ENCODE assay signal across 16 cellular contexts in genomic region chrX:72216973-72217372, GRCh38. TPM values are rescaled to one million over a fixed set of nuclear protein-coding genes. Genes with fewer than 3 reads are reported as not detected.
A peak's percentile ranks its signal among the peaks of the same experiment; 100 is the strongest.
DNase-seq lines count a peak whose midpoint lies in the region; ATAC-seq, FAIRE-seq and TF ChIP-seq lines count a peak whose summit lies in the region.
"Had no signal": no experiment of that assay in that cellular context is flagged by ENCODE, and none has a peak within 500 bp of the region (broad histone marks: within the 10 kb centered on the region; RNA-seq: fewer than 3 reads in every experiment).

No MANE protein-coding gene starts in this region.

- no peaks in the 10 kb centered on the region for H3K27me3 ChIP-seq in right lobe of liver
- no peaks in the 10 kb centered on the region for H3K27me3 ChIP-seq in HepG2 (ENCODE audit: control insufficient read depth in 1 of 2, insufficient read depth in 2 of 2, low read length in 2 of 2)
- H3K27me3 ChIP-seq in Caco-2 (replicated peaks; ENCODE audit: control insufficient read depth, insufficient read depth, low read length) = no peaks in the 10 kb centered on the region

- TF ChIP-seq RAD21 in HepG2 (CRISPR knock-in tag; IDR thresholded peaks at IDR 0.05) = no peak

- H3K9ac ChIP-seq in HepG2 (ENCODE audit: insufficient read depth, low read depth, low read length) = no peak overlapping the region
- H3K9ac ChIP-seq: GM23248 had no signal

- H3K4me3 ChIP-seq in right lobe of liver (no peak overlapping the region), HepG2 (replicated peaks in 1 of 3; ENCODE audit: insufficient read depth in 1 of 3, low read depth in 2 of 3, low read length in 3 of 3) (no peak overlapping the region), choroid plexus epithelial cell (ENCODE audit: low read depth, low read length) (no peak overlapping the region), Caco-2 (ENCODE audit: low read depth, low read length) (no peak overlapping the region)
- H3K4me3 ChIP-seq: BLaER1 treated with 17β-estradiol and CSF1 and Interleukin-3, amounts not matched to agents 10 nM and 100 nM; GM23248 had no signal

- no peaks in the 10 kb centered on the region for H4K20me1 ChIP-seq in HepG2 (ENCODE audit: insufficient read depth, low read length)

- in situ Hi-C loops in HepG2 (cut with HindIII; ENCODE audit: extremely low pct_ligation_motif_present, low pct_unique_long_range_greater_than_20kb) = no loop called here

- no peak for DNase-seq in right lobe of liver
- no peak for DNase-seq in HepG2 (ENCODE audit: low spot score)
- peak; percentile 10 for DNase-seq in choroid plexus epithelial cell (ENCODE audit: low read depth)
- no peak for DNase-seq in left lobe of liver (ENCODE audit: low spot score)
- DNase-seq in Caco-2 = no peak
- no peak for DNase-seq in activated T-cell treated with anti-CD3 and anti-CD28 coated beads, Interleukin-2, amount 50 U/mL, for 24 hours
- DNase-seq: 8988T; ACHN; Calu3; CD4-positive, CD25-positive, alpha-beta regulatory T cell; DMS 273 treated with DMSO at 0.1 percent for 48 hours; GM23248 had no signal

- H2AFZ ChIP-seq in HepG2 (ENCODE audit: low read length) = no peak overlapping the region
- H2AFZ ChIP-seq: GM23248 had no signal

- CTCF ChIA-PET in HepG2 (lab: Yijun Ruan, JAX; ENCODE audit: low intra/inter-chr PET ratio, low total read pairs) (no interaction called here), Caco-2 (lab: Charles Lee) (no interaction called here)

- intact Hi-C loops in right lobe of liver (cut with DNase I) (no loop called here), HepG2 (cut with micrococcal nuclease; ENCODE audit: unreplicated experiment) (no loop called here), Caco-2 (cut with micrococcal nuclease; ENCODE audit: unreplicated experiment) (no loop called here)

- 50% methylated on average over 1 of the region's 1 CpG for WGBS in right lobe of liver (ENCODE audit: insufficient coverage, low coverage, low lambda C conversion rate, missing lambda C conversion rate)
- WGBS in HepG2 (ENCODE audit: low lambda C conversion rate) = 100% methylated on average over 1 of the region's 1 CpG

- ATAC-seq in right lobe of liver (peak; percentile 59 to 87 (median 64)), HepG2 (no peak), left lobe of liver (peak; percentile 65), HG03571 (IDR thresholded peaks at IDR 0.05; ENCODE audit: unreplicated experiment) (no peak)
- ATAC-seq: HCT116 had no signal

- peaks cover 8% of the 10 kb centered on the region for H3K4me1 Mint-ChIP-seq in Caco-2 (ENCODE audit: low read depth, unreplicated experiment)
- no peaks in the 10 kb centered on the region for H3K4me1 Mint-ChIP-seq in activated T-cell treated with anti-CD3 and anti-CD28 coated beads, Interleukin-2, amount 50 U/mL, for 24 hours (ENCODE audit: low read depth)

- no peaks in the 10 kb centered on the region for H3K9me3 ChIP-seq in right lobe of liver
- no peaks in the 10 kb centered on the region for H3K9me3 ChIP-seq in HepG2 (ENCODE audit: low read length)
- H3K9me3 ChIP-seq in Caco-2 = no peaks in the 10 kb centered on the region

- H3K9me3 Mint-ChIP-seq in Caco-2 (ENCODE audit: unreplicated experiment) = peaks cover 11% of the 10 kb centered on the region
- H3K9me3 Mint-ChIP-seq in activated T-cell treated with anti-CD3 and anti-CD28 coated beads, Interleukin-2, amount 50 U/mL, for 24 hours = no peaks in the 10 kb centered on the region
- H3K9me3 Mint-ChIP-seq: CD4-positive, CD25-positive, alpha-beta regulatory T cell had no signal

- H3K27ac ChIP-seq in right lobe of liver (no peak overlapping the region), HepG2 (ENCODE audit: extremely low read length, insufficient read depth, low read length) (no peak overlapping the region)
- H3K27ac ChIP-seq: BLaER1 treated with 17β-estradiol and CSF1 and Interleukin-3, amounts not matched to agents 10 nM and 100 nM; GM23248 had no signal

- POLR2A ChIA-PET in HepG2 (lab: Yijun Ruan, JAX) = no interaction called here
- POLR2A ChIA-PET in Caco-2 (lab: Charles Lee) = interaction anchor here (0.6 kb wide), 1 partner anchor 35 kb away, joined by 5 read pairs; the partner anchor contains the start of gene PIN4

- no peak for FAIRE-seq in HepG2 (lab: Jason Lieb, UNC)
- FAIRE-seq: H54 had no signal

- H3K79me2 ChIP-seq in HepG2 (ENCODE audit: insufficient read depth, low read length) = no peaks in the 10 kb centered on the region

- no peak overlapping the region for H3K4me3 Mint-ChIP-seq in Caco-2 (ENCODE audit: unreplicated experiment)
- H3K4me3 Mint-ChIP-seq in activated T-cell treated with anti-CD3 and anti-CD28 coated beads, Interleukin-2, amount 50 U/mL, for 24 hours = no peak overlapping the region
- H3K4me3 Mint-ChIP-seq: CD4-positive, CD25-positive, alpha-beta regulatory T cell had no signal

- no peak overlapping the region for H3K27ac Mint-ChIP-seq in Caco-2 (ENCODE audit: unreplicated experiment)
- no peak overlapping the region for H3K27ac Mint-ChIP-seq in activated T-cell treated with anti-CD3 and anti-CD28 coated beads, Interleukin-2, amount 50 U/mL, for 24 hours
- H3K27ac Mint-ChIP-seq: CD4-positive, CD25-positive, alpha-beta regulatory T cell had no signal

- TF ChIP-seq POLR2A in right lobe of liver (IDR thresholded peaks at IDR 0.05) (no peak), HepG2 (IDR thresholded peaks at IDR 0.05; ENCODE audit: insufficient read depth in 1 of 2, low read depth in 2 of 2, low read length in 2 of 2) (no peak)

- peaks cover 6% of the 10 kb centered on the region for H3K36me3 Mint-ChIP-seq in Caco-2 (ENCODE audit: insufficient read depth, unreplicated experiment)
- H3K36me3 Mint-ChIP-seq in activated T-cell treated with anti-CD3 and anti-CD28 coated beads, Interleukin-2, amount 50 U/mL, for 24 hours (ENCODE audit: low read depth) = no peaks in the 10 kb centered on the region

- no peaks in the 10 kb centered on the region for H3K27me3 Mint-ChIP-seq in Caco-2 (ENCODE audit: insufficient read depth, unreplicated experiment)
- H3K27me3 Mint-ChIP-seq in activated T-cell treated with anti-CD3 and anti-CD28 coated beads, Interleukin-2, amount 50 U/mL, for 24 hours = peaks cover 2% of the 10 kb centered on the region
- H3K27me3 Mint-ChIP-seq: CD4-positive, CD25-positive, alpha-beta regulatory T cell had no signal

- H3K4me1 ChIP-seq in right lobe of liver (no peaks in the 10 kb centered on the region), HepG2 (ENCODE audit: insufficient read depth, low read length) (0 out of 2 replicates have a peak, but pooled peaks cover 7% of the 10 kb centered on the region), Caco-2 (no peaks in the 10 kb centered on the region)

- no peak for TF ChIP-seq CTCF in right lobe of liver (IDR thresholded peaks at IDR 0.05)
- no peak for TF ChIP-seq CTCF in HepG2 (CRISPR knock-in tag; IDR thresholded peaks at IDR 0.05)
- TF ChIP-seq CTCF in choroid plexus epithelial cell (conservative IDR thresholded peaks at IDR 0.05; ENCODE audit: low read depth, low read length) = no peak
- no peak for TF ChIP-seq CTCF in Caco-2 (IDR thresholded peaks at IDR 0.05; ENCODE audit: insufficient read depth in 1 of 2, low read depth in 1 of 2, low read length in 1 of 2, severe bottlenecking in 1 of 2, unreplicated experiment in 1 of 2)

- no peak overlapping the region for H3K4me2 ChIP-seq in HepG2 (ENCODE audit: low read depth, low read length)

- TF ChIP-seq EP300 in HepG2 (IDR thresholded peaks at IDR 0.05; ENCODE audit: low read depth in 2 of 2, low read length in 2 of 2) (no peak), HepG2 (CRISPR knock-in tag; IDR thresholded peaks at IDR 0.05; ENCODE audit: borderline replicate concordance) (no peak)

- BruUV-seq in HepG2 (replicated peaks; lab: Mats Ljungman, UMichigan) (no TSS peak), Caco-2 (replicated peaks; lab: Mats Ljungman, UMichigan) (no TSS peak)

- no peaks in the 10 kb centered on the region for H3K36me3 ChIP-seq in right lobe of liver
- no peaks in the 10 kb centered on the region; a peak in 1 of 5 replicates for H3K36me3 ChIP-seq in HepG2 (replicated peaks in 1 of 2; ENCODE audit: control insufficient read depth in 1 of 2, insufficient read depth in 2 of 2, low read length in 2 of 2)
- no peaks in the 10 kb centered on the region for H3K36me3 ChIP-seq in Caco-2 (ENCODE audit: control insufficient read depth, insufficient read depth, low read length)

RNA-seq across cellular contexts. Expression of gene ERCC6L, which starts 21.9 kb away (rescaled TPM):
- total RNA-seq in right lobe of liver (under 1 TPM in 4 of 6 experiments, not detected in 2; 0.09 to 0.62 (median 0.30) TPM), HepG2 (2016; rRNA removed; fragmentation: Illumina TruSeq; extraction: Trizol) (9.5 and 15.6 TPM in 2 replicates), left lobe of liver (0.08 TPM), Caco-2 (2022) (9.7 and 10.2 TPM in 2 replicates)
- total RNA-seq in HepG2 (2016; cell fraction: cytosol; rRNA removed; fragmentation: Illumina TruSeq; extraction: Trizol; ENCODE audit: low read depth) = 0.51 and 0.53 TPM in 2 replicates
- 8.9 and 15.0 TPM in 2 replicates for total RNA-seq in HepG2 (2016; cell fraction: insoluble cytoplasmic fraction; rRNA removed; fragmentation: Illumina TruSeq; extraction: Trizol)
- 2.8 and 3.0 TPM in 2 replicates for total RNA-seq in HepG2 (2016; cell fraction: membrane; rRNA removed; fragmentation: Illumina TruSeq; extraction: Trizol)
- 6.5 and 7.0 TPM in 2 replicates for total RNA-seq in HepG2 (2016; cell fraction: nucleus; rRNA removed; fragmentation: Illumina TruSeq; extraction: Trizol)
- 0.47 and 0.86 TPM in 2 replicates for polyA plus RNA-seq in HepG2 (2011; rRNA removed)
- 0.35 and 0.44 TPM in 2 replicates for polyA plus RNA-seq in HepG2 (2011; cell fraction: cytosol; rRNA removed)
- 0.31 and 0.34 TPM in 2 replicates for polyA plus RNA-seq in HepG2 (2011; cell fraction: nucleus; rRNA removed)
- polyA plus RNA-seq in HepG2 (2012) = 0.69 and 2.0 TPM in 2 replicates
- polyA plus RNA-seq in HepG2 (2016; cell fraction: cytosol; fragmentation: Illumina TruSeq; extraction: Trizol; ENCODE audit: low read depth) = 0.15 and 0.16 TPM in 2 replicates
- 9.3 and 9.9 TPM in 2 replicates for polyA plus RNA-seq in HepG2 (2016; cell fraction: insoluble cytoplasmic fraction; fragmentation: Illumina TruSeq; extraction: Trizol; ENCODE audit: low read depth)
- 0.56 and 0.79 TPM in 2 replicates for polyA plus RNA-seq in HepG2 (2016; cell fraction: membrane; fragmentation: Illumina TruSeq; extraction: Trizol; ENCODE audit: low read depth)
- 5.2 and 5.3 TPM in 2 replicates for polyA plus RNA-seq in HepG2 (2016; cell fraction: nucleus; fragmentation: Illumina TruSeq; extraction: Trizol; ENCODE audit: insufficient read depth, low read depth)
- polyA minus RNA-seq in HepG2 (2011; rRNA and poly(A)+ RNA removed; ENCODE audit: low replicate concordance) = 0.68 and 2.3 TPM in 2 replicates
- polyA minus RNA-seq in HepG2 (2011; cell fraction: cytosol; rRNA and poly(A)+ RNA removed) = 1.1 and 1.7 TPM in 2 replicates
- polyA minus RNA-seq in HepG2 (2011; cell fraction: nucleus; rRNA and poly(A)+ RNA removed) = 2.2 TPM in 2 replicates

RNA-seq across cellular contexts. Expression of gene PIN4, which starts 35.4 kb away (rescaled TPM):
- total RNA-seq in right lobe of liver (1 to 10 TPM; 6.1 to 9.3 (median 8.1) TPM), HepG2 (2016; rRNA removed; fragmentation: Illumina TruSeq; extraction: Trizol) (29.5 and 43.2 TPM in 2 replicates), left lobe of liver (7.3 TPM), Caco-2 (2022) (11.7 and 12.2 TPM in 2 replicates)
- 10.7 and 11.2 TPM in 2 replicates for total RNA-seq in HepG2 (2016; cell fraction: cytosol; rRNA removed; fragmentation: Illumina TruSeq; extraction: Trizol; ENCODE audit: low read depth)
- 30.4 and 46.3 TPM in 2 replicates for total RNA-seq in HepG2 (2016; cell fraction: insoluble cytoplasmic fraction; rRNA removed; fragmentation: Illumina TruSeq; extraction: Trizol)
- total RNA-seq in HepG2 (2016; cell fraction: membrane; rRNA removed; fragmentation: Illumina TruSeq; extraction: Trizol) = 12.8 and 13.8 TPM in 2 replicates
- total RNA-seq in HepG2 (2016; cell fraction: nucleus; rRNA removed; fragmentation: Illumina TruSeq; extraction: Trizol) = 15.0 and 15.2 TPM in 2 replicates
- polyA plus RNA-seq in HepG2 (2011; rRNA removed) = 9.9 and 12.6 TPM in 2 replicates
- 4.8 and 7.0 TPM in 2 replicates for polyA plus RNA-seq in HepG2 (2011; cell fraction: cytosol; rRNA removed)
- polyA plus RNA-seq in HepG2 (2011; cell fraction: nucleus; rRNA removed) = 2.0 and 6.0 TPM in 2 replicates
- polyA plus RNA-seq in HepG2 (2012) = 26.8 and 37.1 TPM in 2 replicates
- 16.6 and 17.5 TPM in 2 replicates for polyA plus RNA-seq in HepG2 (2016; cell fraction: cytosol; fragmentation: Illumina TruSeq; extraction: Trizol; ENCODE audit: low read depth)
- polyA plus RNA-seq in HepG2 (2016; cell fraction: insoluble cytoplasmic fraction; fragmentation: Illumina TruSeq; extraction: Trizol; ENCODE audit: low read depth) = 70.9 and 79.1 TPM in 2 replicates
- polyA plus RNA-seq in HepG2 (2016; cell fraction: membrane; fragmentation: Illumina TruSeq; extraction: Trizol; ENCODE audit: low read depth) = 17.8 and 21.6 TPM in 2 replicates
- polyA plus RNA-seq in HepG2 (2016; cell fraction: nucleus; fragmentation: Illumina TruSeq; extraction: Trizol; ENCODE audit: insufficient read depth, low read depth) = 25.2 and 26.0 TPM in 2 replicates
- polyA minus RNA-seq in HepG2 (2011; rRNA and poly(A)+ RNA removed; ENCODE audit: low replicate concordance) = 1.4 and 2.5 TPM in 2 replicates
- 3.7 and 4.5 TPM in 2 replicates for polyA minus RNA-seq in HepG2 (2011; cell fraction: cytosol; rRNA and poly(A)+ RNA removed)
- polyA minus RNA-seq in HepG2 (2011; cell fraction: nucleus; rRNA and poly(A)+ RNA removed) = 12.4 and 15.5 TPM in 2 replicates

Comparison
In these comparisons a context has a peak if more than half of its experiments do, and no peak if none do; other contexts are left out.
1. ATAC-seq: peak in right lobe of liver (4 of 4) and left lobe of liver (single experiment); none in HepG2 (single experiment) and HG03571 (single experiment).